ENCODE assay signal across 39 cellular contexts in the genomic region with DNA sequence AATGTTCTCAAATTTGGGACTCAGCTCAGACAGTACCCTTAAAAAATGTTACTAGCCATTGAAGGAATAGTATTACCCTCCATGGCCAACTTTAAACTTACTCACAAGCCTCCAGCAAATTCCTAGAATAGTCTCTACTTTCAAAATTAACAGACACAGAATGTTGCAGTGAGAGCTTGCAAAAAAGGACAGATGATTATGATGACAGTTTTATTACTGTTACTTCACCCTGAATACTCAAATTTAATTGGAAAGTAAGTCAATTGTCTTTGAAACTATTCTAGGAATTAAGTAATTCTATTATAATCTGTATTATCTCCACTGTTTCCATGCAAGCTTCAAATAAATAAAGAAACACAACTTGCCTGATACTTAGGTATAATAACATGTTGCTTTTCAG.
"Had no signal": no experiment of that assay in that cellular context is flagged by ENCODE, and none has a peak within 500 bp of the region (broad histone marks: within the 10 kb centered on the region; RNA-seq: fewer than 3 reads in every experiment).

No MANE protein-coding gene starts in this region.

- H3K9me3 ChIP-seq: ascending aorta, MG63, Peyer's patch, SJSA1 had no signal

- ATAC-seq: activated CD8-positive, alpha-beta memory T cell treated with anti-CD3 and anti-CD28 coated beads, Interleukin-2, amount 10 ng/mL, durations not matched to agents 7 days and 5 days; PC-3 had no signal

- H3K27me3 ChIP-seq: ascending aorta, Peyer's patch, SJSA1 had no signal

- DNase-seq: activated CD4-positive, alpha-beta memory T cell treated with anti-CD3 and anti-CD28 coated beads, Interleukin-2, amount 10 ng/mL, durations not matched to agents 7 days and 5 days; activated CD4-positive, alpha-beta T cell treated with anti-CD3 and anti-CD28 coated beads for 1 hour; activated CD4-positive, alpha-beta T cell treated with anti-CD3 and anti-CD28 coated beads for 48 hours; activated CD4-positive, CD25-positive, alpha-beta regulatory T cell; activated CD8-positive, alpha-beta memory T cell treated with anti-CD3 and anti-CD28 coated beads for 24 hours; activated CD8-positive, alpha-beta memory T cell treated with anti-CD3 and anti-CD28 coated beads, Interleukin-2, amount 10 ng/mL, durations not matched to agents 7 days and 5 days; activated CD8-positive, alpha-beta memory T cell treated with anti-CD3 and anti-CD28 coated beads, Interleukin-2, amount 50 U/mL, for 48 hours; activated effector memory CD4-positive, alpha-beta T cell treated with anti-CD3 and anti-CD28 coated beads, Interleukin-2, amount 50 U/mL, for 16 hours; activated naive CD4-positive, alpha-beta T cell; activated naive CD4-positive, alpha-beta T cell treated with anti-CD3 and anti-CD28 coated beads, Interleukin-2, amount 50 U/mL, for 16 hours; activated naive CD8-positive, alpha-beta T cell treated with anti-CD3 and anti-CD28 coated beads for 36 hours; activated T-cell treated with anti-CD3 and anti-CD28 coated beads, Interleukin-2, amount 50 U/mL, for 48 hours; amygdala; Kasumi-1; MG63; NCI-H1048; NCI-H146; NCI-H187; NCI-H2029 treated with DMSO at 0.1 percent for 48 hours; NCI-H2107; NCI-H2171 treated with DMSO at 0.1 percent for 48 hours; NCI-H2227 treated with DMSO at 0.1 percent for 48 hours; NCI-H446; NCI-H524; NCI-H69; NCI-H82; NK-92 treated with Interleukin-12 subunit alpha and Interleukin-12 subunit beta, amount 100 ng/mL, for 24 hours; PC-3; Peyer's patch; RPMI8226; SHP77 treated with DMSO at 0.1 percent for 48 hours; SW 1271; T-helper 1 cell; T-helper 2 cell; T-helper 9 cell; WERI-Rb-1 had no signal

- H3K4me3 ChIP-seq: ascending aorta, cardiac muscle cell, MG63, Peyer's patch, SJSA1 had no signal

- H3K4me1 ChIP-seq: ascending aorta, Peyer's patch had no signal

- H3K27ac ChIP-seq: ascending aorta, cardiac muscle cell, Peyer's patch, SJSA1, WERI-Rb-1 had no signal

- H3K36me3 ChIP-seq: ascending aorta, cardiac muscle cell, MG63, Peyer's patch, SJSA1, WERI-Rb-1 had no signal
